ENCODE assay signal across 18 cellular contexts in genomic region chr6:111802720-111803119, GRCh38.
DNase-seq lines count a peak whose midpoint lies in the region; ATAC-seq lines count a peak whose summit lies in the region.
"Had no signal": no experiment of that assay in that cellular context is flagged by ENCODE, and none has a peak within 500 bp of the region (broad histone marks: within the 10 kb centered on the region; RNA-seq: fewer than 3 reads in every experiment).

No MANE protein-coding gene starts in this region.

- H3K4me1 Mint-ChIP-seq in activated naive CD4-positive, alpha-beta T cell treated with anti-CD3 and anti-CD28 coated beads, Interleukin-2, amount 50 U/mL, for 24 hours = peaks cover 98% of the 10 kb centered on the region
- H3K4me1 Mint-ChIP-seq in activated CD8-positive, alpha-beta T cell treated with anti-CD3 and anti-CD28 coated beads, Interleukin-2, amount 10 ng/mL, durations not matched to agents 7 days and 5 days (ENCODE audit: low read depth) = peaks cover 89% of the 10 kb centered on the region
- H3K4me1 Mint-ChIP-seq in stimulated activated naive CD8-positive, alpha-beta T cell treated with anti-CD3 and anti-CD28 coated beads, Interleukin-15, amount 100 ng/mL, for 72 hours = peaks cover 97% of the 10 kb centered on the region

- WGBS in aorta, 2 donors = 73 to 87% methylated on average over 2 of the region's 2 CpGs

- no peaks in the 10 kb centered on the region for H3K36me3 ChIP-seq in aorta (ENCODE audit: control insufficient read depth in 1 of 2, insufficient read depth in 2 of 2, low read length in 1 of 2)
- H3K36me3 ChIP-seq: ovary had no signal

- H3K9me3 Mint-ChIP-seq in activated naive CD4-positive, alpha-beta T cell treated with anti-CD3 and anti-CD28 coated beads, Interleukin-2, amount 50 U/mL, for 24 hours = no peaks in the 10 kb centered on the region
- no peaks in the 10 kb centered on the region for H3K9me3 Mint-ChIP-seq in activated CD8-positive, alpha-beta T cell treated with anti-CD3 and anti-CD28 coated beads, Interleukin-2, amount 10 ng/mL, durations not matched to agents 7 days and 5 days (ENCODE audit: insufficient read depth)
- H3K9me3 Mint-ChIP-seq in stimulated activated naive CD8-positive, alpha-beta T cell treated with anti-CD3 and anti-CD28 coated beads, Interleukin-15, amount 100 ng/mL, for 72 hours = no peaks in the 10 kb centered on the region

- no peak overlapping the region for H3K4me3 ChIP-seq in aorta (ENCODE audit: low read length in 2 of 2)
- H3K4me3 ChIP-seq: ovary, testis had no signal

- no peaks in the 10 kb centered on the region for H3K27me3 Mint-ChIP-seq in activated naive CD4-positive, alpha-beta T cell treated with anti-CD3 and anti-CD28 coated beads, Interleukin-2, amount 50 U/mL, for 24 hours
- H3K27me3 Mint-ChIP-seq in activated CD8-positive, alpha-beta T cell treated with anti-CD3 and anti-CD28 coated beads, Interleukin-2, amount 10 ng/mL, durations not matched to agents 7 days and 5 days (ENCODE audit: low read depth) = no peaks in the 10 kb centered on the region
- H3K27me3 Mint-ChIP-seq in stimulated activated naive CD8-positive, alpha-beta T cell treated with anti-CD3 and anti-CD28 coated beads, Interleukin-15, amount 100 ng/mL, for 72 hours = no peaks in the 10 kb centered on the region

- POLR2A ChIA-PET in activated CD8-positive, alpha-beta T cell treated with anti-CD3 and anti-CD28 coated beads, Interleukin-2, amount 10 ng/mL, durations not matched to agents 7 days and 5 days (lab: Charles Lee) = interaction anchor here (0.7 to 4.4 kb wide), 6 partner anchors 8 to 247 kb away, joined by 3 to 20 read pairs (median 7); no protein-coding TSS in a partner anchor

- no peaks in the 10 kb centered on the region for H3K9me3 ChIP-seq in aorta (ENCODE audit: control insufficient read depth, low read length)
- H3K9me3 ChIP-seq: ovary, testis had no signal

- DNase-seq in activated naive CD4-positive, alpha-beta T cell treated with Interleukin-2 at 50 U/mL for 16 hours = no peak
- no peak for DNase-seq in activated CD8-positive, alpha-beta T cell treated with anti-CD3 and anti-CD28 coated beads, Interleukin-2, amount 10 ng/mL, durations not matched to agents 7 days and 5 days
- DNase-seq in fibroblast of peridontal ligament (ENCODE audit: extremely low read depth) = peak; percentile 63
- DNase-seq in stimulated activated naive CD8-positive, alpha-beta T cell treated with anti-CD3 and anti-CD28 coated beads, Interleukin-15, amount 100 ng/mL, for 72 hours = no peak
- no peak for DNase-seq in aorta
- DNase-seq in A172 (ENCODE audit: low spot score) = no peak
- DNase-seq: activated CD4-positive, CD25-positive, alpha-beta regulatory T cell; anterior cingulate cortex; Calu3; GDM1; NCI-H187 treated with DMSO at 0.1 percent for 48 hours; ovary; stimulated activated CD4-positive, alpha-beta T cell treated with anti-CD3 and anti-CD28 coated beads, Interleukin-2, amount 100 ng/mL, for 48 hours; testis had no signal

- ATAC-seq in activated CD8-positive, alpha-beta T cell treated with anti-CD3 and anti-CD28 coated beads, Interleukin-2, amount 10 ng/mL, durations not matched to agents 7 days and 5 days = no peak
- ATAC-seq in stimulated activated naive CD8-positive, alpha-beta T cell treated with anti-CD3 and anti-CD28 coated beads, Interleukin-15, amount 100 ng/mL, for 72 hours = no peak
- ATAC-seq in GM19035 (IDR thresholded peaks at IDR 0.05; ENCODE audit: unreplicated experiment) (no peak), aorta (ENCODE audit: low FRiP score) (no peak)
- ATAC-seq: left lobe of liver had no signal

- H3K36me3 Mint-ChIP-seq in activated naive CD4-positive, alpha-beta T cell treated with anti-CD3 and anti-CD28 coated beads, Interleukin-2, amount 50 U/mL, for 24 hours = peaks cover 38% of the 10 kb centered on the region
- peaks cover 33% of the 10 kb centered on the region for H3K36me3 Mint-ChIP-seq in activated CD8-positive, alpha-beta T cell treated with anti-CD3 and anti-CD28 coated beads, Interleukin-2, amount 10 ng/mL, durations not matched to agents 7 days and 5 days (ENCODE audit: low read depth)

- H3K27ac ChIP-seq in aorta (ENCODE audit: low read depth in 1 of 2, low read length in 2 of 2) = no peak overlapping the region
- H3K27ac ChIP-seq: ovary, RWPE1, testis had no signal

- intact Hi-C loops in aorta (cut with DNase I) = no loop called here

- CTCF ChIA-PET in activated CD8-positive, alpha-beta T cell treated with anti-CD3 and anti-CD28 coated beads, Interleukin-2, amount 10 ng/mL, durations not matched to agents 7 days and 5 days (lab: Charles Lee) = interaction anchor here (0.7 to 5.4 kb wide), 11 partner anchors 13 to 194 kb away, joined by 3 to 25 read pairs (median 6); no protein-coding TSS in a partner anchor

- peak overlapping the region; percentile 97 for H3K27ac Mint-ChIP-seq in activated naive CD4-positive, alpha-beta T cell treated with anti-CD3 and anti-CD28 coated beads, Interleukin-2, amount 50 U/mL, for 24 hours
- peak overlapping the region; percentile 99 for H3K27ac Mint-ChIP-seq in activated CD8-positive, alpha-beta T cell treated with anti-CD3 and anti-CD28 coated beads, Interleukin-2, amount 10 ng/mL, durations not matched to agents 7 days and 5 days
- H3K27ac Mint-ChIP-seq in stimulated activated naive CD8-positive, alpha-beta T cell treated with anti-CD3 and anti-CD28 coated beads, Interleukin-15, amount 100 ng/mL, for 72 hours = peak overlapping the region; percentile 98

- H3K4me1 ChIP-seq in aorta (ENCODE audit: control insufficient read depth in 1 of 2, insufficient read depth in 2 of 2, low read length in 2 of 2) = no peaks in the 10 kb centered on the region

- no peaks in the 10 kb centered on the region for H3K27me3 ChIP-seq in aorta (ENCODE audit: control insufficient read depth in 1 of 2, insufficient read depth in 2 of 2, low read length in 1 of 2)
- H3K27me3 ChIP-seq: ovary, testis had no signal

- H3K4me3 Mint-ChIP-seq in activated naive CD4-positive, alpha-beta T cell treated with anti-CD3 and anti-CD28 coated beads, Interleukin-2, amount 50 U/mL, for 24 hours = peak overlapping the region; percentile 85
- no peak overlapping the region for H3K4me3 Mint-ChIP-seq in activated CD8-positive, alpha-beta T cell treated with anti-CD3 and anti-CD28 coated beads, Interleukin-2, amount 10 ng/mL, durations not matched to agents 7 days and 5 days
- no peak overlapping the region for H3K4me3 Mint-ChIP-seq in stimulated activated naive CD8-positive, alpha-beta T cell treated with anti-CD3 and anti-CD28 coated beads, Interleukin-15, amount 100 ng/mL, for 72 hours
